15 cellular contexts compared by ENCODE assay signal in genomic region chrX:27600686-27601085, GRCh38. TPM values are rescaled to one million over a fixed set of nuclear protein-coding genes. Genes with fewer than 3 reads are reported as not detected.
DNase-seq lines count a peak whose midpoint lies in the region; ATAC-seq, FAIRE-seq and TF ChIP-seq lines count a peak whose summit lies in the region.
"Had no signal": no experiment of that assay in that cellular context is flagged by ENCODE, and none has a peak within 500 bp of the region (broad histone marks: within the 10 kb centered on the region; RNA-seq: fewer than 3 reads in every experiment).

No MANE protein-coding gene starts in this region.

- 33% methylated on average over 2 of the region's 2 CpGs for WGBS in A549 (ENCODE audit: missing lambda C conversion rate)
- no CpG with 5 or more reads among the region's 2 CpGs for WGBS in neuronal stem cell (ENCODE audit: extremely low coverage in 2 of 2, insufficient read length in 2 of 2, insufficient replicate concordance in 1 of 2), 2 donors

- no peak overlapping the region for H4K91ac ChIP-seq in neuronal stem cell (ENCODE audit: low read depth, low read length, poor library complexity)

- no peak overlapping the region for H2BK120ac ChIP-seq in neuronal stem cell (ENCODE audit: low read depth, low read length)

- no peak overlapping the region for H2BK15ac ChIP-seq in neuronal stem cell (ENCODE audit: low read length)

- H3K4me3 ChIP-seq in A549 (no peak overlapping the region), fibroblast of lung (replicated peaks in 1 of 4; ENCODE audit: control extremely low read depth in 1 of 4, insufficient read depth in 1 of 4, low read depth in 3 of 4, low read length in 4 of 4) (no peak overlapping the region), neuronal stem cell (ENCODE audit: low read length in 2 of 2) (no peak overlapping the region)

- no peak overlapping the region for H3K27ac ChIP-seq in A549
- no peak overlapping the region for H3K27ac ChIP-seq in fibroblast of lung (ENCODE audit: insufficient read depth, low read length)
- no peak overlapping the region for H3K27ac ChIP-seq in neuronal stem cell (replicated peaks; ENCODE audit: low read length)

- no peaks in the 10 kb centered on the region for H3K79me2 ChIP-seq in fibroblast of lung (ENCODE audit: control insufficient read depth, insufficient read depth, low read length)

- POLR2A ChIA-PET in A549 (lab: Yijun Ruan, JAX) = no interaction called here

- no peaks in the 10 kb centered on the region for H3K79me1 ChIP-seq in neuronal stem cell (ENCODE audit: low read depth, low read length)

- H2BK12ac ChIP-seq in neuronal stem cell (ENCODE audit: low read length) = no peak overlapping the region

- no peak overlapping the region for H3K23ac ChIP-seq in neuronal stem cell (ENCODE audit: low read depth, low read length, poor library complexity)

- H4K8ac ChIP-seq in neuronal stem cell (ENCODE audit: low read depth, low read length) = no peak overlapping the region

- no peaks in the 10 kb centered on the region for H3K36me3 ChIP-seq in fibroblast of lung (ENCODE audit: control insufficient read depth, insufficient read depth, low read length)
- H3K36me3 ChIP-seq in neuronal stem cell (replicated peaks in 1 of 2; ENCODE audit: control insufficient read depth in 2 of 2, insufficient read depth in 2 of 2, low read length in 2 of 2) = no peaks in the 10 kb centered on the region

- no peak for FAIRE-seq in A549 (lab: Jason Lieb, UNC)

- H2BK5ac ChIP-seq in neuronal stem cell (ENCODE audit: low read length) = no peak overlapping the region

- DNase-seq in A549 (ENCODE audit: low read depth in 1 of 2, low spot score in 1 of 2) (no peak), NCI-H2171 (lab: John Stamatoyannopoulos, UW) (peak; percentile 7), amniotic epithelial cell (ENCODE audit: low read depth) (peak; percentile 56), fibroblast of lung (ENCODE audit: low read depth in 2 of 2) (peak; percentile 3 to 33), iPS-NIHi11 (ENCODE audit: low spot score) (no peak), neuronal stem cell (ENCODE audit: low spot score) (no peak)
- DNase-seq: HFFc6; NCI-H1105 treated with DMSO at 0.1 percent for 48 hours; NCI-H187 treated with DMSO at 0.1 percent for 48 hours; NK-92 treated with Interleukin-12 subunit alpha and Interleukin-12 subunit beta, amount 100 ng/mL, for 24 hours; SK-N-SH had no signal

- no peak overlapping the region for H3K4me3 Mint-ChIP-seq in stimulated activated memory B cell treated with anti-CD40 and anti-IgM and Interleukin-4, amounts not matched to agents 10 μg/mL and 1 μg/mL and 100 μg/mL, for 72 hours
- H3K4me3 Mint-ChIP-seq: HFFc6 had no signal

- no peak for ATAC-seq in A549
- no peak for ATAC-seq in stimulated activated memory B cell treated with anti-CD40 and anti-IgM and Interleukin-4, amounts not matched to agents 10 μg/mL and 1 μg/mL and 100 μg/mL, for 72 hours
- ATAC-seq: HepG2, Right ventricle myocardium inferior had no signal

- H3K9me3 Mint-ChIP-seq in stimulated activated memory B cell treated with anti-CD40 and anti-IgM and Interleukin-4, amounts not matched to agents 10 μg/mL and 1 μg/mL and 100 μg/mL, for 72 hours = no peaks in the 10 kb centered on the region
- H3K9me3 Mint-ChIP-seq: HFFc6 had no signal

- no peaks in the 10 kb centered on the region for H3K27me3 Mint-ChIP-seq in stimulated activated memory B cell treated with anti-CD40 and anti-IgM and Interleukin-4, amounts not matched to agents 10 μg/mL and 1 μg/mL and 100 μg/mL, for 72 hours

- H2AFZ ChIP-seq in fibroblast of lung (ENCODE audit: low read length) (no peak overlapping the region), neuronal stem cell (ENCODE audit: low read length) (no peak overlapping the region)

- no peak overlapping the region for H3K14ac ChIP-seq in neuronal stem cell (ENCODE audit: low read length)

- no peak overlapping the region for H3K27ac Mint-ChIP-seq in stimulated activated memory B cell treated with anti-CD40 and anti-IgM and Interleukin-4, amounts not matched to agents 10 μg/mL and 1 μg/mL and 100 μg/mL, for 72 hours
- H3K27ac Mint-ChIP-seq: HFFc6 had no signal

- TF ChIP-seq CTCF in A549 (IDR thresholded peaks at IDR 0.05) (no peak), fibroblast of lung (conservative IDR thresholded peaks at IDR 0.05 in 1 of 2, IDR thresholded peaks at IDR 0.05 in 1 of 2; ENCODE audit: low read depth in 1 of 2, low read length in 2 of 2) (no peak)

- no peak overlapping the region for H2AK5ac ChIP-seq in neuronal stem cell (ENCODE audit: low read depth, low read length)

- CTCF ChIA-PET in A549 (lab: Yijun Ruan, JAX) = no interaction called here

- no peak for TF ChIP-seq RAD21 in A549 (conservative IDR thresholded peaks at IDR 0.05 in 1 of 2, IDR thresholded peaks at IDR 0.05 in 1 of 2)

- no peak for TF ChIP-seq EP300 in A549 (IDR thresholded peaks at IDR 0.05)

- H3K27me3 ChIP-seq in fibroblast of lung (ENCODE audit: control insufficient read depth, insufficient read depth, low read length) (no peaks in the 10 kb centered on the region), neuronal stem cell (ENCODE audit: control insufficient read depth in 3 of 3, insufficient read depth in 3 of 3, low read depth in 1 of 3, low read length in 3 of 3) (no peaks in the 10 kb centered on the region)

- H3K36me3 Mint-ChIP-seq in stimulated activated memory B cell treated with anti-CD40 and anti-IgM and Interleukin-4, amounts not matched to agents 10 μg/mL and 1 μg/mL and 100 μg/mL, for 72 hours = no peaks in the 10 kb centered on the region

- no peak for TF ChIP-seq POLR2A in A549 (IDR thresholded peaks at IDR 0.05; ENCODE audit: low read length)

- H3K4me2 ChIP-seq in A549 (peak overlapping the region; percentile 28; the same call in 2 of the 3 replicates), fibroblast of lung (ENCODE audit: extremely low read depth, insufficient read depth, low read length) (no peak overlapping the region), neuronal stem cell (ENCODE audit: insufficient read depth, low read length, poor library complexity, severe bottlenecking) (no peak overlapping the region)
- H3K4me2 ChIP-seq: SK-N-SH had no signal

- no peak overlapping the region for H3K9ac ChIP-seq in fibroblast of lung (ENCODE audit: insufficient read depth, low read length)
- H3K9ac ChIP-seq in neuronal stem cell (ENCODE audit: low read depth, low read length, poor library complexity) = no peak overlapping the region
- H3K9ac ChIP-seq: SK-N-SH had no signal

- no peaks in the 10 kb centered on the region for H4K20me1 ChIP-seq in fibroblast of lung (ENCODE audit: control insufficient read depth, extremely low read depth, insufficient read depth, low read length)

- H3K4me1 Mint-ChIP-seq in stimulated activated memory B cell treated with anti-CD40 and anti-IgM and Interleukin-4, amounts not matched to agents 10 μg/mL and 1 μg/mL and 100 μg/mL, for 72 hours = no peaks in the 10 kb centered on the region

- H3K4ac ChIP-seq in neuronal stem cell (ENCODE audit: low read length) = no peak overlapping the region

- H3K9me3 ChIP-seq in A549 (no peaks in the 10 kb centered on the region), fibroblast of lung (ENCODE audit: control insufficient read depth, insufficient read depth, low read depth, low read length) (no peaks in the 10 kb centered on the region), neuronal stem cell (replicated peaks in 1 of 2; ENCODE audit: control insufficient read depth in 2 of 2, insufficient read depth in 1 of 2, low read depth in 1 of 2, low read length in 2 of 2) (no peaks in the 10 kb centered on the region)
- H3K9me3 ChIP-seq: SK-N-SH had no signal

- no peak overlapping the region for H3K18ac ChIP-seq in neuronal stem cell (ENCODE audit: low read length)

- H3K4me1 ChIP-seq in A549 (peaks cover 7% of the 10 kb centered on the region; the same call in 2 of the 3 replicates), fibroblast of lung (ENCODE audit: control insufficient read depth, extremely low read depth, insufficient read depth, low read length) (no peaks in the 10 kb centered on the region), neuronal stem cell (ENCODE audit: control insufficient read depth in 2 of 2, insufficient read depth in 1 of 2, low read depth in 1 of 2, low read length in 2 of 2) (no peaks in the 10 kb centered on the region)

TF ChIP-seq in A549, 52 proteins besides CTCF, POLR2A, EP300 and RAD21:
- TF ChIP-seq HOXA7 (CRISPR knock-in tag; IDR thresholded peaks at IDR 0.05) (no peak), FOXS1 (CRISPR knock-in tag; IDR thresholded peaks at IDR 0.05) (no peak), HES2 (IDR thresholded peaks at IDR 0.05) (no peak), POLR2AphosphoS2 (conservative IDR thresholded peaks at IDR 0.05; ENCODE audit: low read length) (no peak), HDAC2 (IDR thresholded peaks at IDR 0.05) (no peak), SMC3 (IDR thresholded peaks at IDR 0.05) (no peak), CEBPB (IDR thresholded peaks at IDR 0.05) (no peak)

RNA-seq across cellular contexts. Expression of gene DCAF8L2, which starts 10.5 kb away (rescaled TPM):
- polyA plus RNA-seq in A549 (2011; rRNA removed) = not detected in 2 replicates
- not detected in 2 replicates for polyA plus RNA-seq in A549 (2012; cell fraction: cytosol; rRNA removed)
- not detected in 2 replicates for polyA plus RNA-seq in A549 (2012; cell fraction: nucleus; rRNA removed)
- not detected in 3 replicates for polyA plus RNA-seq in A549 (2017; fragmentation: RNase III; extraction: RNeasy Plus Mini Kit Qiagen cat#74134 plus additional on column Dnase treatment)
- polyA minus RNA-seq in A549 (2011; rRNA and poly(A)+ RNA removed) = not detected in 2 replicates
- total RNA-seq in fibroblast of lung = not detected in 2 replicates
- polyA plus RNA-seq in fibroblast of lung = not detected in 2 replicates
- polyA plus RNA-seq in fibroblast of lung (2012) = not detected in 2 replicates
- not detected in 2 replicates for polyA minus RNA-seq in fibroblast of lung (ENCODE audit: low replicate concordance)
- polyA plus RNA-seq in neuronal stem cell (2013, experiment 1 of 2) = not detected
- polyA plus RNA-seq in neuronal stem cell (2013, experiment 2 of 2) = not detected
- total RNA-seq: H1, HepG2, HFFc6, Right ventricle myocardium inferior had no signal
- polyA plus RNA-seq: H1, HepG2 had no signal

Comparison
In these comparisons a context has a peak if more than half of its experiments do, and no peak if none do; other contexts are left out.
1. DNase-seq: peak in NCI-H2171 (single experiment), amniotic epithelial cell (single experiment) and fibroblast of lung (2 of 2); none in A549 (0 of 2), iPS-NIHi11 (single experiment) and neuronal stem cell (single experiment).